ENCODE assay signal across 1 cellular context in genomic region chr7:37784015-37784414, GRCh38.
A peak's percentile ranks its signal among the peaks of the same experiment; 100 is the strongest.
TF ChIP-seq lines count a peak whose summit lies in the region.

No MANE protein-coding gene starts in this region.

TF ChIP-seq in GM12878, 131 proteins besides CTCF, POLR2A, EP300 and RAD21 (continued from another document):
- no peak for TF ChIP-seq CBX3 (IDR thresholded peaks at IDR 0.05; ENCODE audit: borderline replicate concordance, low read depth)
- TF ChIP-seq POU2F2 (IDR thresholded peaks at IDR 0.05; ENCODE audit: borderline replicate concordance, low read depth, low read length): 0 out of 3 replicates have a peak, but pooled peaks have one; percentile 10
- no peak for TF ChIP-seq CBFB (IDR thresholded peaks at IDR 0.05; ENCODE audit: low read depth)
- no peak for TF ChIP-seq MXI1 (IDR thresholded peaks at IDR 0.05; ENCODE audit: low read depth, low read length)
- no peak for TF ChIP-seq GATAD2B (conservative IDR thresholded peaks at IDR 0.05; ENCODE audit: low read depth)
- peak; percentile 80 for TF ChIP-seq DPF2 (IDR thresholded peaks at IDR 0.05)
- peak; percentile 86 for TF ChIP-seq SPI1 (IDR thresholded peaks at IDR 0.05; ENCODE audit: borderline replicate concordance, insufficient read depth, low read depth, low read length)
- TF ChIP-seq STAT1 (conservative IDR thresholded peaks at IDR 0.05): no peak
- TF ChIP-seq NR2C1 (IDR thresholded peaks at IDR 0.05): no peak
- TF ChIP-seq MTA2 (IDR thresholded peaks at IDR 0.05; ENCODE audit: low read depth): peak; percentile 56
- TF ChIP-seq EED (IDR thresholded peaks at IDR 0.05; ENCODE audit: low read depth): peak; percentile 86
- TF ChIP-seq RELA (IDR thresholded peaks at IDR 0.05; ENCODE audit: borderline replicate concordance, partially characterized antibody): peak; percentile 74
- TF ChIP-seq IKZF2 (IDR thresholded peaks at IDR 0.05): peak; percentile 81 to 83
- TF ChIP-seq NFIC (IDR thresholded peaks at IDR 0.05; ENCODE audit: low read depth, low read length): peak; percentile 78
- TF ChIP-seq BCL11A (IDR thresholded peaks at IDR 0.05; ENCODE audit: low read depth, low read length): peak; percentile 74
- TF ChIP-seq TCF3 (IDR thresholded peaks at IDR 0.05; ENCODE audit: borderline replicate concordance, insufficient read depth, low read depth, low read length): peak; percentile 70; the same call in 1 of the 2 replicates
- peak; percentile 61 for TF ChIP-seq JUNB (IDR thresholded peaks at IDR 0.05)
- 0 out of 2 replicates have a peak, but pooled peaks have one; percentile 51 for TF ChIP-seq MTA3 (IDR thresholded peaks at IDR 0.05; ENCODE audit: borderline replicate concordance, low read length)
- TF ChIP-seq ETV6 (conservative IDR thresholded peaks at IDR 0.05 in 1 of 2, IDR thresholded peaks at IDR 0.05 in 1 of 2; ENCODE audit: borderline replicate concordance in 1 of 2, low read depth in 1 of 2): peak in 1 of 2 experiments; percentile 66; a peak in 2 of 4 replicates
- 0 out of 2 replicates have a peak, but pooled peaks have one; percentile 9 for TF ChIP-seq TCF12 (IDR thresholded peaks at IDR 0.05; ENCODE audit: low read depth, low read length)
- TF ChIP-seq MEF2B (IDR thresholded peaks at IDR 0.05; ENCODE audit: partially characterized antibody, poor library complexity, severe bottlenecking): no peak
- TF ChIP-seq ZNF207 (IDR thresholded peaks at IDR 0.05; ENCODE audit: borderline replicate concordance): no peak
- TF ChIP-seq RUNX3 (IDR thresholded peaks at IDR 0.05; ENCODE audit: low read length): peak; percentile 83
- no peak for TF ChIP-seq WRNIP1 (IDR thresholded peaks at IDR 0.05; ENCODE audit: borderline replicate concordance, low read depth, low read length)
- no peak for TF ChIP-seq GABPA (IDR thresholded peaks at IDR 0.05; ENCODE audit: low read depth)
- no peak for TF ChIP-seq KLF5 (IDR thresholded peaks at IDR 0.05; ENCODE audit: partially characterized antibody)
- peak; percentile 49; the same call in 1 of the 2 replicates for TF ChIP-seq PAX5 (IDR thresholded peaks at IDR 0.05; ENCODE audit: borderline replicate concordance, low read depth, low read length)
- TF ChIP-seq MEF2A (IDR thresholded peaks at IDR 0.05; ENCODE audit: insufficient read depth, low read depth, low read length): 0 out of 2 replicates have a peak, but pooled peaks have one; percentile 21
- TF ChIP-seq IRF4 (IDR thresholded peaks at IDR 0.05; ENCODE audit: low read depth, low read length): peak; percentile 75; the same call in 1 of the 2 replicates
